Comparison of ENCODE assay signal across 1 cellular context in genomic region chr20:36676701-36677421, GRCh38.
TF ChIP-seq lines count a peak whose summit lies in the region.

No MANE protein-coding gene starts in this region.

TF ChIP-seq in HepG2, 621 proteins besides CTCF, POLR2A, EP300 and RAD21 (continued from another document and continues in another):
- TF ChIP-seq ZBTB46 (CRISPR knock-in tag; IDR thresholded peaks at IDR 0.05; ENCODE audit: borderline replicate concordance) (no peak), DDIT3 (CRISPR knock-in tag; IDR thresholded peaks at IDR 0.05) (no peak), MAF1 (CRISPR knock-in tag; IDR thresholded peaks at IDR 0.05; ENCODE audit: borderline replicate concordance) (no peak), ZNF781 (CRISPR knock-in tag; IDR thresholded peaks at IDR 0.05; ENCODE audit: borderline replicate concordance, not compliant biosample characterization) (peak; percentile 18), ZNF317 (CRISPR knock-in tag; IDR thresholded peaks at IDR 0.05) (no peak), CENPT (CRISPR knock-in tag; IDR thresholded peaks at IDR 0.05; ENCODE audit: low read depth) (no peak), MXD3 (CRISPR knock-in tag; IDR thresholded peaks at IDR 0.05) (peak; percentile 28; the same call in 1 of the 2 replicates), MLXIP (CRISPR knock-in tag; IDR thresholded peaks at IDR 0.05; ENCODE audit: borderline replicate concordance) (no peak), ERF (CRISPR knock-in tag; IDR thresholded peaks at IDR 0.05) (no peak), ZNF775 (CRISPR knock-in tag; IDR thresholded peaks at IDR 0.05; ENCODE audit: borderline replicate concordance) (no peak), ZNF318 (CRISPR knock-in tag; IDR thresholded peaks at IDR 0.05) (no peak), STAT5B (CRISPR knock-in tag; IDR thresholded peaks at IDR 0.05) (no peak), RELA (CRISPR knock-in tag; IDR thresholded peaks at IDR 0.05) (no peak), ZNF431 (CRISPR knock-in tag; IDR thresholded peaks at IDR 0.05; ENCODE audit: borderline replicate concordance, low read depth) (no peak), SKIL (CRISPR knock-in tag; IDR thresholded peaks at IDR 0.05; ENCODE audit: borderline replicate concordance) (no peak), ZNF660 (CRISPR knock-in tag; IDR thresholded peaks at IDR 0.05; ENCODE audit: borderline replicate concordance, low read depth) (no peak), BRD4 (CRISPR knock-in tag; IDR thresholded peaks at IDR 0.05) (no peak), NFYC (CRISPR knock-in tag; IDR thresholded peaks at IDR 0.05) (peak; percentile 85), ZNF724P (CRISPR knock-in tag; IDR thresholded peaks at IDR 0.05; ENCODE audit: borderline replicate concordance) (no peak), ZNF549 (CRISPR knock-in tag; IDR thresholded peaks at IDR 0.05) (no peak), SIN3A (IDR thresholded peaks at IDR 0.05; ENCODE audit: borderline replicate concordance, low read depth, low read length) (no peak), PRDM4 (CRISPR knock-in tag; IDR thresholded peaks at IDR 0.05; ENCODE audit: borderline replicate concordance) (0 out of 2 replicates have a peak, but pooled peaks have one; percentile 46), RFXANK (CRISPR knock-in tag; IDR thresholded peaks at IDR 0.05) (no peak), ZNF558 (CRISPR knock-in tag; IDR thresholded peaks at IDR 0.05; ENCODE audit: borderline replicate concordance) (no peak), FOSL2 (CRISPR knock-in tag; IDR thresholded peaks at IDR 0.05) (peak; percentile 35; the same call in 1 of the 2 replicates), ATF4 (CRISPR knock-in tag; IDR thresholded peaks at IDR 0.05) (no peak), ZNF784 (CRISPR knock-in tag; IDR thresholded peaks at IDR 0.05; ENCODE audit: borderline replicate concordance) (no peak), SIX4 (CRISPR knock-in tag; IDR thresholded peaks at IDR 0.05) (no peak), ZNF253 (CRISPR knock-in tag; IDR thresholded peaks at IDR 0.05; ENCODE audit: borderline replicate concordance) (no peak), PITX1 (CRISPR knock-in tag; IDR thresholded peaks at IDR 0.05) (no peak), TARDBP (CRISPR knock-in tag; IDR thresholded peaks at IDR 0.05) (no peak), SOX5 (CRISPR knock-in tag; IDR thresholded peaks at IDR 0.05; ENCODE audit: borderline replicate concordance) (no peak), GTF2F1 (IDR thresholded peaks at IDR 0.05; ENCODE audit: low read length) (no peak), MIER3 (CRISPR knock-in tag; IDR thresholded peaks at IDR 0.05; ENCODE audit: borderline replicate concordance) (no peak), ZNF280D (CRISPR knock-in tag; IDR thresholded peaks at IDR 0.05) (no peak)
